ENCODE assay signal across 15 cellular contexts in genomic region chr10:75350791-75351190, GRCh38. TPM values are rescaled to one million over a fixed set of nuclear protein-coding genes. Genes with fewer than 3 reads are reported as not detected.
DNase-seq lines count a peak whose midpoint lies in the region; ATAC-seq, FAIRE-seq and TF ChIP-seq lines count a peak whose summit lies in the region.
"Had no signal": no experiment of that assay in that cellular context is flagged by ENCODE, and none has a peak within 500 bp of the region (broad histone marks: within the 10 kb centered on the region; RNA-seq: fewer than 3 reads in every experiment).

No MANE protein-coding gene starts in this region.

- H3K9ac ChIP-seq in astrocyte (ENCODE audit: low read length): no peak overlapping the region
- H3K9ac ChIP-seq: parathyroid adenoma had no signal

- H3K36me3 ChIP-seq in astrocyte (ENCODE audit: insufficient read depth, low read length): no peaks in the 10 kb centered on the region
- H3K36me3 ChIP-seq: gastroesophageal sphincter, MG63 had no signal

- DNase-seq in ACHN (peak; percentile 88), HFFc6 (peak; percentile 40), astrocyte (ENCODE audit: low read depth) (peak; percentile 69), foreskin keratinocyte (peak; percentile 46 to 76), NCI-H1092 treated with DMSO at 0.1 percent for 48 hours (lab: John Stamatoyannopoulos, UW) (no peak), GM13977 (ENCODE audit: low spot score) (no peak)
- DNase-seq: DMS 273 treated with DMSO at 0.1 percent for 48 hours; effector CD4-positive, alpha-beta T cell; MG63; stimulated activated CD4-positive, alpha-beta T cell treated with anti-CD3 and anti-CD28 coated beads, Interleukin-12 subunit alpha, Interleukin-12 subunit beta, amount 100 ng/mL, for 4 hours had no signal

- H3K79me2 ChIP-seq in astrocyte (ENCODE audit: insufficient read depth, low read length): no peaks in the 10 kb centered on the region
- H3K79me2 ChIP-seq: parathyroid adenoma had no signal

- H3K27me3 Mint-ChIP-seq in HFFc6 (ENCODE audit: insufficient read depth): peaks cover 8% of the 10 kb centered on the region
- H3K27me3 Mint-ChIP-seq in astrocyte (ENCODE audit: low read depth, unreplicated experiment): peaks cover 2% of the 10 kb centered on the region

- H3K27me3 ChIP-seq in astrocyte (ENCODE audit: insufficient read depth, low read length): no peaks in the 10 kb centered on the region
- no peaks in the 10 kb centered on the region for H3K27me3 ChIP-seq in foreskin keratinocyte
- H3K27me3 ChIP-seq: gastroesophageal sphincter, MG63 had no signal

- no peak overlapping the region for H2AFZ ChIP-seq in astrocyte (ENCODE audit: low read depth, low read length)
- H2AFZ ChIP-seq: parathyroid adenoma had no signal

- no peak overlapping the region for H3K4me3 Mint-ChIP-seq in HFFc6
- no peak overlapping the region for H3K4me3 Mint-ChIP-seq in astrocyte (ENCODE audit: unreplicated experiment)

- TF ChIP-seq CTCF in HFFc6 (IDR thresholded peaks at IDR 0.05) (no peak; the same call in 1 of the 2 replicates), astrocyte (IDR thresholded peaks at IDR 0.05; ENCODE audit: insufficient read depth, low read depth, low read length) (no peak), foreskin keratinocyte (conservative IDR thresholded peaks at IDR 0.05) (peak; percentile 40), GM13977 (IDR thresholded peaks at IDR 0.05; ENCODE audit: extremely low read depth, insufficient read depth, missing control alignments) (no peak)

- H3K36me3 Mint-ChIP-seq in HFFc6 (ENCODE audit: low read depth) (no peaks in the 10 kb centered on the region), astrocyte (ENCODE audit: low read depth, unreplicated experiment) (no peaks in the 10 kb centered on the region)

- H3K9me3 Mint-ChIP-seq in HFFc6: no peaks in the 10 kb centered on the region
- H3K9me3 Mint-ChIP-seq in astrocyte (ENCODE audit: unreplicated experiment): peaks cover 5% of the 10 kb centered on the region

- H4K20me1 ChIP-seq in astrocyte (ENCODE audit: insufficient read depth, low read length): no peaks in the 10 kb centered on the region

- no peaks in the 10 kb centered on the region for H3K9me3 ChIP-seq in astrocyte (ENCODE audit: insufficient read depth, low read depth, low read length)

- ATAC-seq in foreskin keratinocyte (peak; percentile 84), GM19467 (IDR thresholded peaks at IDR 0.05; ENCODE audit: unreplicated experiment) (no peak), GM18907 (IDR thresholded peaks at IDR 0.05; ENCODE audit: unreplicated experiment) (no peak)
- ATAC-seq: gastroesophageal sphincter had no signal

- H3K4me1 ChIP-seq in astrocyte (ENCODE audit: insufficient read depth, low read length) (peaks cover 4% of the 10 kb centered on the region), foreskin keratinocyte (peaks cover 8% of the 10 kb centered on the region)
- H3K4me1 ChIP-seq: gastroesophageal sphincter, parathyroid adenoma had no signal

- in situ Hi-C loops in ACHN (cut with HindIII; ENCODE audit: low pct_ligation_motif_present, low pct_unique_long_range_greater_than_20kb, low sequenced_read_pairs) (no loop called here), GM13977 (cut with MboI; ENCODE audit: low pct_unique_long_range_greater_than_20kb, low sequenced_read_pairs, unreplicated experiment) (no loop called here)

- no peak overlapping the region for H3K4me3 ChIP-seq in astrocyte (ENCODE audit: insufficient read depth, low read depth, low read length)
- H3K4me3 ChIP-seq: gastroesophageal sphincter, MG63 had no signal

- peak; percentile 54 for FAIRE-seq in astrocyte (lab: Jason Lieb, UNC)
- FAIRE-seq: islet of Langerhans had no signal

- no peak overlapping the region for H3K4me2 ChIP-seq in astrocyte (ENCODE audit: low read length)

- H3K27ac ChIP-seq in astrocyte (ENCODE audit: low read depth, low read length) (no peak overlapping the region), foreskin keratinocyte (no peak overlapping the region)
- H3K27ac ChIP-seq: gastroesophageal sphincter, parathyroid adenoma had no signal

- peaks cover 15% of the 10 kb centered on the region for H3K4me1 Mint-ChIP-seq in HFFc6 (ENCODE audit: low read depth)
- H3K4me1 Mint-ChIP-seq in astrocyte (ENCODE audit: low read depth, unreplicated experiment): peaks cover 8% of the 10 kb centered on the region

- H3K27ac Mint-ChIP-seq in HFFc6 (no peak overlapping the region), astrocyte (ENCODE audit: unreplicated experiment) (no peak overlapping the region)

RNA-seq across cellular contexts. Expression of gene ZNF503, which starts 50.8 kb away (rescaled TPM):
- 10 to 100 TPM in 1 of 6 experiments, 1 to 10 TPM in 5; 9.1 to 15.9 (median 9.7) TPM for total RNA-seq in HFFc6 (2021; fragmentation: NEBNext Ultra II Directional; extraction: Animal tissue kit (Norgen Biotek cat#: 25700))
- total RNA-seq in astrocyte (11.1 and 11.9 TPM in 2 replicates), foreskin keratinocyte (5.1 and 5.7 TPM in 2 replicates)
- 4.6 and 4.7 TPM in 2 replicates for polyA plus RNA-seq in foreskin keratinocyte

Comparison
In these comparisons a context has a peak if more than half of its experiments do, and no peak if none do; other contexts are left out.
1. DNase-seq: peak in ACHN (single experiment), HFFc6 (single experiment), astrocyte (single experiment) and foreskin keratinocyte (2 of 2); none in NCI-H1092 treated with DMSO at 0.1 percent for 48 hours (single experiment) and GM13977 (single experiment).